In the genomic region with DNA sequence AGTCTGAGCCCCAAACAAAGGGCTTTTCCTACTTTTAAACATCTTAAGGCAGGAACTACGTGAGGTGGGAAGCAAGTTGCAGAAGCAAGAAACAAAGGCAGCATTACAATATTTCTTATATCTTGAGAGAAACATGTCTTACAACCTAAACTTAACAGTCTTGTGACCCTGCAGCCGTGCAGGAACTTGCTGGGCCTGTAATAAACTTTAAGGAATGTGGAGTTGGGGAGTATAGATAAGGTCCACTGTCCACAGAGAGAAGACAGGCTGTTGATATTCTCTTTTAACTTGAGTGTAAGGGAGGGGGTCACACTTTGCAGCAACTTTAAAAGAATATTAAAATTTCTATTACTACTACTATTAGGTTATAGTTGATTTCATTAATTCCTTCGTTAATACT, we compare ENCODE assay signal across 1 cellular context.
TF ChIP-seq lines count a peak whose summit lies in the region.

No MANE protein-coding gene starts in this region.

TF ChIP-seq in K562, 482 proteins besides CTCF, POLR2A, EP300 and RAD21 (continued from another document):
- TF ChIP-seq, protein P1, sequence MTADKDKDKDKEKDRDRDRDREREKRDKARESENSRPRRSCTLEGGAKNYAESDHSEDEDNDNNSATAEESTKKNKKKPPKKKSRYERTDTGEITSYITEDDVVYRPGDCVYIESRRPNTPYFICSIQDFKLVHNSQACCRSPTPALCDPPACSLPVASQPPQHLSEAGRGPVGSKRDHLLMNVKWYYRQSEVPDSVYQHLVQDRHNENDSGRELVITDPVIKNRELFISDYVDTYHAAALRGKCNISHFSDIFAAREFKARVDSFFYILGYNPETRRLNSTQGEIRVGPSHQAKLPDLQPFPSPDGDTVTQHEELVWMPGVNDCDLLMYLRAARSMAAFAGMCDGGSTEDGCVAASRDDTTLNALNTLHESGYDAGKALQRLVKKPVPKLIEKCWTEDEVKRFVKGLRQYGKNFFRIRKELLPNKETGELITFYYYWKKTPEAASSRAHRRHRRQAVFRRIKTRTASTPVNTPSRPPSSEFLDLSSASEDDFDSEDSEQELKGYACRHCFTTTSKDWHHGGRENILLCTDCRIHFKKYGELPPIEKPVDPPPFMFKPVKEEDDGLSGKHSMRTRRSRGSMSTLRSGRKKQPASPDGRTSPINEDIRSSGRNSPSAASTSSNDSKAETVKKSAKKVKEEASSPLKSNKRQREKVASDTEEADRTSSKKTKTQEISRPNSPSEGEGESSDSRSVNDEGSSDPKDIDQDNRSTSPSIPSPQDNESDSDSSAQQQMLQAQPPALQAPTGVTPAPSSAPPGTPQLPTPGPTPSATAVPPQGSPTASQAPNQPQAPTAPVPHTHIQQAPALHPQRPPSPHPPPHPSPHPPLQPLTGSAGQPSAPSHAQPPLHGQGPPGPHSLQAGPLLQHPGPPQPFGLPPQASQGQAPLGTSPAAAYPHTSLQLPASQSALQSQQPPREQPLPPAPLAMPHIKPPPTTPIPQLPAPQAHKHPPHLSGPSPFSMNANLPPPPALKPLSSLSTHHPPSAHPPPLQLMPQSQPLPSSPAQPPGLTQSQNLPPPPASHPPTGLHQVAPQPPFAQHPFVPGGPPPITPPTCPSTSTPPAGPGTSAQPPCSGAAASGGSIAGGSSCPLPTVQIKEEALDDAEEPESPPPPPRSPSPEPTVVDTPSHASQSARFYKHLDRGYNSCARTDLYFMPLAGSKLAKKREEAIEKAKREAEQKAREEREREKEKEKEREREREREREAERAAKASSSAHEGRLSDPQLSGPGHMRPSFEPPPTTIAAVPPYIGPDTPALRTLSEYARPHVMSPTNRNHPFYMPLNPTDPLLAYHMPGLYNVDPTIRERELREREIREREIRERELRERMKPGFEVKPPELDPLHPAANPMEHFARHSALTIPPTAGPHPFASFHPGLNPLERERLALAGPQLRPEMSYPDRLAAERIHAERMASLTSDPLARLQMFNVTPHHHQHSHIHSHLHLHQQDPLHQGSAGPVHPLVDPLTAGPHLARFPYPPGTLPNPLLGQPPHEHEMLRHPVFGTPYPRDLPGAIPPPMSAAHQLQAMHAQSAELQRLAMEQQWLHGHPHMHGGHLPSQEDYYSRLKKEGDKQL (CRISPR knock-in tag; IDR thresholded peaks at IDR 0.05; ENCODE audit: borderline replicate concordance), result no peak
- no peak for TF ChIP-seq FUS (optimal IDR thresholded peaks at IDR 0.05; ENCODE audit: low read depth, low read length)
- no peak for TF ChIP-seq NBN (IDR thresholded peaks at IDR 0.05; ENCODE audit: low read depth)
- 0 out of 2 replicates have a peak, but pooled peaks have one; percentile 10 for TF ChIP-seq NCOR1 (IDR thresholded peaks at IDR 0.05)
- TF ChIP-seq SRSF9 (IDR thresholded peaks at IDR 0.05; ENCODE audit: borderline replicate concordance, low read depth, low read length), result no peak
- TF ChIP-seq, protein P2, sequence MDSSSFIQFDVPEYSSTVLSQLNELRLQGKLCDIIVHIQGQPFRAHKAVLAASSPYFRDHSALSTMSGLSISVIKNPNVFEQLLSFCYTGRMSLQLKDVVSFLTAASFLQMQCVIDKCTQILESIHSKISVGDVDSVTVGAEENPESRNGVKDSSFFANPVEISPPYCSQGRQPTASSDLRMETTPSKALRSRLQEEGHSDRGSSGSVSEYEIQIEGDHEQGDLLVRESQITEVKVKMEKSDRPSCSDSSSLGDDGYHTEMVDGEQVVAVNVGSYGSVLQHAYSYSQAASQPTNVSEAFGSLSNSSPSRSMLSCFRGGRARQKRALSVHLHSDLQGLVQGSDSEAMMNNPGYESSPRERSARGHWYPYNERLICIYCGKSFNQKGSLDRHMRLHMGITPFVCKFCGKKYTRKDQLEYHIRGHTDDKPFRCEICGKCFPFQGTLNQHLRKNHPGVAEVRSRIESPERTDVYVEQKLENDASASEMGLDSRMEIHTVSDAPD (CRISPR knock-in tag; IDR thresholded peaks at IDR 0.05), result no peak
- TF ChIP-seq CBFA2T2 (conservative IDR thresholded peaks at IDR 0.05), result peak; percentile 31
- TF ChIP-seq GATAD2B (IDR thresholded peaks at IDR 0.05; ENCODE audit: borderline replicate concordance), result no peak
- TF ChIP-seq RBM15 (IDR thresholded peaks at IDR 0.05; ENCODE audit: insufficient read depth, low read length), result no peak
- TF ChIP-seq FOXK2 (conservative IDR thresholded peaks at IDR 0.05 in 1 of 2, IDR thresholded peaks at IDR 0.05 in 1 of 2; ENCODE audit: low read depth in 2 of 2), result peak; percentile 31 to 41; a peak in 2 of 4 replicates
- TF ChIP-seq WHSC1 (IDR thresholded peaks at IDR 0.05; ENCODE audit: low read length), result no peak
- TF ChIP-seq ZBTB8A (IDR thresholded peaks at IDR 0.05; ENCODE audit: partially characterized antibody), result no peak
- TF ChIP-seq, protein P3, sequence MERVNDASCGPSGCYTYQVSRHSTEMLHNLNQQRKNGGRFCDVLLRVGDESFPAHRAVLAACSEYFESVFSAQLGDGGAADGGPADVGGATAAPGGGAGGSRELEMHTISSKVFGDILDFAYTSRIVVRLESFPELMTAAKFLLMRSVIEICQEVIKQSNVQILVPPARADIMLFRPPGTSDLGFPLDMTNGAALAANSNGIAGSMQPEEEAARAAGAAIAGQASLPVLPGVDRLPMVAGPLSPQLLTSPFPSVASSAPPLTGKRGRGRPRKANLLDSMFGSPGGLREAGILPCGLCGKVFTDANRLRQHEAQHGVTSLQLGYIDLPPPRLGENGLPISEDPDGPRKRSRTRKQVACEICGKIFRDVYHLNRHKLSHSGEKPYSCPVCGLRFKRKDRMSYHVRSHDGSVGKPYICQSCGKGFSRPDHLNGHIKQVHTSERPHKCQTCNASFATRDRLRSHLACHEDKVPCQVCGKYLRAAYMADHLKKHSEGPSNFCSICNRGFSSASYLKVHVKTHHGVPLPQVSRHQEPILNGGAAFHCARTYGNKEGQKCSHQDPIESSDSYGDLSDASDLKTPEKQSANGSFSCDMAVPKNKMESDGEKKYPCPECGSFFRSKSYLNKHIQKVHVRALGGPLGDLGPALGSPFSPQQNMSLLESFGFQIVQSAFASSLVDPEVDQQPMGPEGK (CRISPR knock-in tag; IDR thresholded peaks at IDR 0.05; ENCODE audit: borderline replicate concordance), result no peak
- TF ChIP-seq ZNF75A (CRISPR knock-in tag; IDR thresholded peaks at IDR 0.05), result no peak
- no peak for TF ChIP-seq KLF6 (CRISPR knock-in tag; IDR thresholded peaks at IDR 0.05; ENCODE audit: borderline replicate concordance)
- no peak for TF ChIP-seq ESRRA (IDR thresholded peaks at IDR 0.05; ENCODE audit: borderline replicate concordance, low read depth)
- TF ChIP-seq, protein P4, sequence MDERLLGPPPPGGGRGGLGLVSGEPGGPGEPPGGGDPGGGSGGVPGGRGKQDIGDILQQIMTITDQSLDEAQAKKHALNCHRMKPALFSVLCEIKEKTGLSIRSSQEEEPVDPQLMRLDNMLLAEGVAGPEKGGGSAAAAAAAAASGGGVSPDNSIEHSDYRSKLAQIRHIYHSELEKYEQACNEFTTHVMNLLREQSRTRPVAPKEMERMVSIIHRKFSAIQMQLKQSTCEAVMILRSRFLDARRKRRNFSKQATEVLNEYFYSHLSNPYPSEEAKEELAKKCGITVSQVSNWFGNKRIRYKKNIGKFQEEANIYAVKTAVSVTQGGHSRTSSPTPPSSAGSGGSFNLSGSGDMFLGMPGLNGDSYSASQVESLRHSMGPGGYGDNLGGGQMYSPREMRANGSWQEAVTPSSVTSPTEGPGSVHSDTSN (CRISPR knock-in tag; IDR thresholded peaks at IDR 0.05; ENCODE audit: low read depth), result no peak
- TF ChIP-seq, protein P4 (tag; conservative IDR thresholded peaks at IDR 0.05; ENCODE audit: low read depth), result no peak
